8 cellular contexts compared by ENCODE assay signal in the genomic region with DNA sequence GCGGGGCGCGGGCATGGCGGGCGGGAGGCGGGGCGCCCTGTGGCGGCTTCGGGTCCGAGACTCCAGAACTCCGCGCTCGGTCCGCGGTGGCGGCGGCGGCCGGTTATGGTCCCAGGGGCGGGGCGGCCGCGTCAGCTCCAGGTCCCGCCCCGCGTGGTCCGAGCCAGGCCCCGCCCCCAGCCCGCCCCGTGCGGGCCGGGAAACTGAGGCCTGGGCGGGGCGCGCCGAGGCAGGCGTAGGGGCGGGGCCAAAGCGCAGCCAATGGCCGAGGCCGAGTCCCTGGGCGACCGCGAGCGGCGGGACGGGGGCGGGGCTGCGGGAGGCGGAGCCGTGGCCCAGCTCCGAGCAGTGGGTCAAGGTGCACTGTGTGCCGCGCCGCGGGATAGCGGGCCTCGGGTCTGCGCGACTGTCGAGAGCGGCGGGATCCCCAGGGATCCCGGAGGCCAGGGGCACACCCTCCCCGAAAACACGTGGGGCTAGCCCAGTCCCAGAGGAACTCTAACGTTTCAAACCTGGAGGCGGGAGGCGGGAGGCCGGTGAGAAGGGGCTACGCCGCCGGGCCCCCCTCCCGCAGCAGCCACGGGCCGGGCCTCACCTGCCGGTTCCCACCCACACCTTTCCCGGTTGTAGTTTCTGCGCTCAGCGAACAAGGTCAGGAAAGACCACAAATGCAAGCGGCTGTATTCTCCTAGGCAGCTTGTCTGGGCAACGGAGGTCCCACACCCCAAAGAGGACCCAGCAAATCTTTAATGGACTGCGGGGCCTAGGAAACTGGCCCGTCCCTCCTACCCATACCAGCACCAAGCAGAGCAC. TPM values are rescaled to one million over a fixed set of nuclear protein-coding genes. Genes with fewer than 3 reads are reported as not detected.
DNase-seq lines count a peak whose midpoint lies in the region; ATAC-seq and TF ChIP-seq lines count a peak whose summit lies in the region.

A gene (minus strand): TSS at position 78 of the 813 bp plus-strand sequence. CDS start 63 bp downstream, at position 15.

- H2AFZ ChIP-seq in PC-9: peak within 1 kb of the TSS; percentile 88

- H3K79me2 ChIP-seq in PC-9 (ENCODE audit: low read depth): peaks cover 40% of the 10 kb centered on the region

- no TSS peak for BruUV-seq in Calu3 (replicated peaks; lab: Mats Ljungman, UMichigan)
- no TSS peak for BruUV-seq in PC-9 (replicated peaks; lab: Mats Ljungman, UMichigan)

- H3K27me3 ChIP-seq in HUES64 (ENCODE audit: insufficient read depth, low read length): no peaks in the 10 kb centered on the region
- H3K27me3 ChIP-seq in PC-9 (ENCODE audit: insufficient read depth, low read depth): no peaks in the 10 kb centered on the region
- no peaks in the 10 kb centered on the region for H3K27me3 ChIP-seq in muscle layer of colon (ENCODE audit: control insufficient read depth in 1 of 2, insufficient read depth in 2 of 2, low read length in 2 of 2)

- peak within 1 kb of the TSS; percentile 76 for H3K4me3 Mint-ChIP-seq in Calu3 (ENCODE audit: low read depth, unreplicated experiment)
- H3K4me3 Mint-ChIP-seq in activated T-cell treated with anti-CD3 and anti-CD28 coated beads, Interleukin-2, amount 50 U/mL, for 4 hours: peak within 1 kb of the TSS; percentile 82

- under 1% methylated on average over 84 of the region's 84 CpGs for WGBS in HUES64

- H3K36me3 ChIP-seq in HUES64 (ENCODE audit: insufficient read depth, low read length) (peaks cover 12% of the 10 kb centered on the region), PC-9 (ENCODE audit: low read depth) (0 out of 2 replicates have a peak, but pooled peaks cover 7% of the 10 kb centered on the region), muscle layer of colon (ENCODE audit: insufficient read depth, low read length) (no peaks in the 10 kb centered on the region)

- peaks cover 29% of the 10 kb centered on the region; the same call in 1 of the 2 replicates for H3F3A ChIP-seq in PC-9 (ENCODE audit: insufficient read depth, low read depth)

- POLR2A ChIA-PET in PC-9 (lab: Charles Lee; ENCODE audit: unreplicated experiment): interaction anchor here (0.5 to 0.7 kb wide), 3 partner anchors 34 to 212 kb away, joined by 3 to 6 read pairs (median 3); a partner anchor contains a TSS

- intact Hi-C loops in Calu3 (cut with micrococcal nuclease; ENCODE audit: unreplicated experiment) (no loop called here), PC-9 (cut with micrococcal nuclease; ENCODE audit: unreplicated experiment) (loop anchor here (2.0 to 5.0 kb wide), 4 partner anchors 112 to 300 kb away; a partner anchor contains a TSS)

- peaks cover 4% of the 10 kb centered on the region; the same call in 1 of the 2 replicates for H3K4me1 ChIP-seq in HUES64 (ENCODE audit: insufficient read depth, low read length)
- H3K4me1 ChIP-seq in PC-9 (replicated peaks; ENCODE audit: insufficient read depth): peaks cover 28% of the 10 kb centered on the region; the same call in 1 of the 2 replicates
- H3K4me1 ChIP-seq in muscle layer of colon (ENCODE audit: insufficient read depth, low read length): peaks cover 24% of the 10 kb centered on the region

- no peaks in the 10 kb centered on the region for H3K9me3 Mint-ChIP-seq in Calu3 (ENCODE audit: low read depth, unreplicated experiment)
- no peaks in the 10 kb centered on the region for H3K9me3 Mint-ChIP-seq in activated T-cell treated with anti-CD3 and anti-CD28 coated beads, Interleukin-2, amount 50 U/mL, for 4 hours

- H3K9me2 ChIP-seq in PC-9 (ENCODE audit: insufficient read depth): no peaks in the 10 kb centered on the region

- H3K4me3 ChIP-seq in HUES64 (ENCODE audit: low read length) (peak within 1 kb of the TSS; percentile 90), PC-9 (peak within 1 kb of the TSS; percentile 88), muscle layer of colon (ENCODE audit: low read depth in 1 of 2, low read length in 2 of 2) (peak within 1 kb of the TSS; percentile 66 to 74)

- peaks cover 47% of the 10 kb centered on the region for H3K36me3 Mint-ChIP-seq in Calu3 (ENCODE audit: insufficient read depth, unreplicated experiment)
- no peaks in the 10 kb centered on the region for H3K36me3 Mint-ChIP-seq in activated T-cell treated with anti-CD3 and anti-CD28 coated beads, Interleukin-2, amount 50 U/mL, for 4 hours (ENCODE audit: insufficient read depth)

- H4K20me1 ChIP-seq in PC-9 (ENCODE audit: insufficient read depth): peaks cover 23% of the 10 kb centered on the region

- H3K9me3 ChIP-seq in HUES64 (ENCODE audit: insufficient read depth, low read depth, low read length) (no peaks in the 10 kb centered on the region), PC-9 (ENCODE audit: insufficient read depth, low read depth) (no peaks in the 10 kb centered on the region), muscle layer of colon (ENCODE audit: low read length) (no peaks in the 10 kb centered on the region)

- DNase-seq in Calu3 (peak; percentile 96), PC-9 (peak; percentile 65 to 89)
- DNase-seq in activated T-cell treated with anti-CD3 and anti-CD28 coated beads, Interleukin-2, amount 50 U/mL, for 4 hours: peak; percentile 81
- peak; percentile 51 to 59 for DNase-seq in stimulated activated CD8-positive, alpha-beta memory T cell treated with anti-CD3 and anti-CD28 coated beads, Interleukin-7, amount 100 ng/mL, for 1 hour (ENCODE audit: low read depth in 2 of 2)

- H3K27me3 Mint-ChIP-seq in Calu3 (ENCODE audit: unreplicated experiment): peaks cover 8% of the 10 kb centered on the region
- no peaks in the 10 kb centered on the region for H3K27me3 Mint-ChIP-seq in activated T-cell treated with anti-CD3 and anti-CD28 coated beads, Interleukin-2, amount 50 U/mL, for 4 hours (ENCODE audit: low read depth)

- H3K4me1 Mint-ChIP-seq in Calu3 (ENCODE audit: low read depth, unreplicated experiment): peaks cover 5% of the 10 kb centered on the region
- H3K4me1 Mint-ChIP-seq in activated T-cell treated with anti-CD3 and anti-CD28 coated beads, Interleukin-2, amount 50 U/mL, for 4 hours (ENCODE audit: low read depth): peaks cover 25% of the 10 kb centered on the region

- peak within 1 kb of the TSS; percentile 70 for H3K27ac Mint-ChIP-seq in Calu3 (ENCODE audit: unreplicated experiment)

- CTCF ChIA-PET in Calu3 (lab: Charles Lee): interaction anchor here (0.5 to 1.8 kb wide), 8 partner anchors 8 to 451 kb away, joined by 3 to 7 read pairs (median 4); a partner anchor contains a TSS
- CTCF ChIA-PET in PC-9 (lab: Charles Lee): interaction anchor here (0.6 to 0.9 kb wide), 2 partner anchors 34 to 214 kb away, joined by 3 to 4 read pairs; a partner anchor contains a TSS

- TF ChIP-seq CTCF in Calu3 (IDR thresholded peaks at IDR 0.05; ENCODE audit: unreplicated experiment): no peak
- TF ChIP-seq CTCF in PC-9 (conservative IDR thresholded peaks at IDR 0.05): no peak

- peak within 1 kb of the TSS; percentile 81 for H3K9ac ChIP-seq in HUES64 (ENCODE audit: low read depth, low read length)
- peak within 1 kb of the TSS; percentile 38 for H3K9ac ChIP-seq in muscle layer of colon (ENCODE audit: low read length)

- peak within 1 kb of the TSS; percentile 73 for H3K27ac ChIP-seq in HUES64 (ENCODE audit: low read depth, low read length)
- peak within 1 kb of the TSS; percentile 36 for H3K27ac ChIP-seq in PC-9
- peak within 1 kb of the TSS; percentile 62 for H3K27ac ChIP-seq in muscle layer of colon (ENCODE audit: low read depth, low read length)

- H3K4me2 ChIP-seq in PC-9: peak within 1 kb of the TSS; percentile 91

- ATAC-seq in GM21447 (IDR thresholded peaks at IDR 0.05; ENCODE audit: unreplicated experiment) (peak; percentile 52), esophagus mucosa (peak; percentile 87)
- ATAC-seq in activated T-cell treated with anti-CD3 and anti-CD28 coated beads, Interleukin-2, amount 50 U/mL, for 4 hours: peak; percentile 85 to 86

RNA-seq across cellular contexts. Expression of the gene that starts here (rescaled TPM):
- total RNA-seq in Calu3 (2022) (118 and 120 TPM in 2 replicates), PC-9 (2021) (79.1 and 79.9 TPM in 2 replicates), esophagus mucosa (78.5 TPM)
- polyA plus RNA-seq in HUES64 (2013, experiment 1 of 2): 115 TPM
- polyA plus RNA-seq in HUES64 (2013, experiment 2 of 2): 128 TPM
- total RNA-seq in activated T-cell treated with anti-CD3 and anti-CD28 coated beads, Interleukin-2, amount 50 U/mL, for 4 hours: 10 to 100 TPM; 31.7 to 36.6 (median 34.1) TPM

Comparison
In these comparisons a context has a peak if more than half of its experiments do, and no peak if none do; other contexts are left out.
1. Peak in every context shown above with its lines: DNase-seq, ATAC-seq, H3K4me3 ChIP-seq and H3K27ac ChIP-seq.